2 cellular contexts compared by ENCODE assay signal in the genomic region with DNA sequence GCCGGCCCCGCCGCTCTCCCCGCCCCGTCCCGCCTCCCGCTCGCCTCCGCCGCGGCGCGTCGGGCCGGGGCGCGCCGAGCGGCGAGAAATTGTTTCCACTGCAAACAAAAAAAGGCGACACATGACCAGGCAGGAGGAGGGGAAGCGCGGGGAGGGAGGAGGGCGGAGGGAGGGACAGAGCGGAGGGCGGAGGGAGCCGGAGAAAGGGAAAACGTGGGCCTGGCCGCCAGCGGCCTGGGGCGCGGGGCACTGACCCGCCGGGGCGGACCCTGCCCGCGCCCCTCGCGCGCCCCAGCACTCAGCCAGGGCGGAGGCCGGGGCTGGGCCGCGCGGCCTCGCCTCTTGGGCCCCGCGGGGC.
A peak's percentile ranks its signal among the peaks of the same experiment; 100 is the strongest.
TF ChIP-seq lines count a peak whose summit lies in the region.

A gene with protein sequence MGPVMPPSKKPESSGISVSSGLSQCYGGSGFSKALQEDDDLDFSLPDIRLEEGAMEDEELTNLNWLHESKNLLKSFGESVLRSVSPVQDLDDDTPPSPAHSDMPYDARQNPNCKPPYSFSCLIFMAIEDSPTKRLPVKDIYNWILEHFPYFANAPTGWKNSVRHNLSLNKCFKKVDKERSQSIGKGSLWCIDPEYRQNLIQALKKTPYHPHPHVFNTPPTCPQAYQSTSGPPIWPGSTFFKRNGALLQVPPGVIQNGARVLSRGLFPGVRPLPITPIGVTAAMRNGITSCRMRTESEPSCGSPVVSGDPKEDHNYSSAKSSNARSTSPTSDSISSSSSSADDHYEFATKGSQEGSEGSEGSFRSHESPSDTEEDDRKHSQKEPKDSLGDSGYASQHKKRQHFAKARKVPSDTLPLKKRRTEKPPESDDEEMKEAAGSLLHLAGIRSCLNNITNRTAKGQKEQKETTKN (minus strand): TSS at position 123 of the 358 bp plus-strand sequence. CDS start 4,757 bp downstream, outside the sequence.

TF ChIP-seq in A549, 52 proteins besides CTCF, POLR2A, EP300 and RAD21 (continued from another document):
- TF ChIP-seq HOXB5 (CRISPR knock-in tag; IDR thresholded peaks at IDR 0.05) (no peak), KDM5A (IDR thresholded peaks at IDR 0.05) (no peak), NR3C1 (IDR thresholded peaks at IDR 0.05) (no peak), MYC (IDR thresholded peaks at IDR 0.05; ENCODE audit: borderline replicate concordance, low read length) (no peak), TFCP2L1 (CRISPR knock-in tag; IDR thresholded peaks at IDR 0.05) (no peak), RFX5 (IDR thresholded peaks at IDR 0.05) (no peak), ZC3H11A (IDR thresholded peaks at IDR 0.05) (no peak), CBX8 (IDR thresholded peaks at IDR 0.05) (no peak), ZSCAN20 (CRISPR knock-in tag; IDR thresholded peaks at IDR 0.05) (no peak), RCOR1 (IDR thresholded peaks at IDR 0.05; ENCODE audit: low read depth, low read length) (no peak), CHD4 (IDR thresholded peaks at IDR 0.05; ENCODE audit: borderline replicate concordance) (no peak), KDM1A (IDR thresholded peaks at IDR 0.05; ENCODE audit: low read depth) (no peak), PHF8 (IDR thresholded peaks at IDR 0.05; ENCODE audit: borderline replicate concordance, low read depth) (no peak), CEBPB (IDR thresholded peaks at IDR 0.05) (no peak), EHF (CRISPR knock-in tag; IDR thresholded peaks at IDR 0.05) (no peak)
- TF ChIP-seq, protein P1, sequence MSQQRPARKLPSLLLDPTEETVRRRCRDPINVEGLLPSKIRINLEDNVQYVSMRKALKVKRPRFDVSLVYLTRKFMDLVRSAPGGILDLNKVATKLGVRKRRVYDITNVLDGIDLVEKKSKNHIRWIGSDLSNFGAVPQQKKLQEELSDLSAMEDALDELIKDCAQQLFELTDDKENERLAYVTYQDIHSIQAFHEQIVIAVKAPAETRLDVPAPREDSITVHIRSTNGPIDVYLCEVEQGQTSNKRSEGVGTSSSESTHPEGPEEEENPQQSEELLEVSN (IDR thresholded peaks at IDR 0.05; ENCODE audit: borderline replicate concordance, low read depth), result 0 out of 2 replicates have a peak, but pooled peaks have one; percentile 44
- TF ChIP-seq, protein P2, sequence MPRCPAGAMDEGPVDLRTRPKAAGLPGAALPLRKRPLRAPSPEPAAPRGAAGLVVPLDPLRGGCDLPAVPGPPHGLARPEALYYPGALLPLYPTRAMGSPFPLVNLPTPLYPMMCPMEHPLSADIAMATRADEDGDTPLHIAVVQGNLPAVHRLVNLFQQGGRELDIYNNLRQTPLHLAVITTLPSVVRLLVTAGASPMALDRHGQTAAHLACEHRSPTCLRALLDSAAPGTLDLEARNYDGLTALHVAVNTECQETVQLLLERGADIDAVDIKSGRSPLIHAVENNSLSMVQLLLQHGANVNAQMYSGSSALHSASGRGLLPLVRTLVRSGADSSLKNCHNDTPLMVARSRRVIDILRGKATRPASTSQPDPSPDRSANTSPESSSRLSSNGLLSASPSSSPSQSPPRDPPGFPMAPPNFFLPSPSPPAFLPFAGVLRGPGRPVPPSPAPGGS (IDR thresholded peaks at IDR 0.05), result 0 out of 3 replicates have a peak, but pooled peaks have one; percentile 35
- TF ChIP-seq, protein P3, sequence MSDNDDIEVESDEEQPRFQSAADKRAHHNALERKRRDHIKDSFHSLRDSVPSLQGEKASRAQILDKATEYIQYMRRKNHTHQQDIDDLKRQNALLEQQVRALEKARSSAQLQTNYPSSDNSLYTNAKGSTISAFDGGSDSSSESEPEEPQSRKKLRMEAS (IDR thresholded peaks at IDR 0.05), result no peak; the same call in none of the 2 replicates
- TF ChIP-seq, protein P4, sequence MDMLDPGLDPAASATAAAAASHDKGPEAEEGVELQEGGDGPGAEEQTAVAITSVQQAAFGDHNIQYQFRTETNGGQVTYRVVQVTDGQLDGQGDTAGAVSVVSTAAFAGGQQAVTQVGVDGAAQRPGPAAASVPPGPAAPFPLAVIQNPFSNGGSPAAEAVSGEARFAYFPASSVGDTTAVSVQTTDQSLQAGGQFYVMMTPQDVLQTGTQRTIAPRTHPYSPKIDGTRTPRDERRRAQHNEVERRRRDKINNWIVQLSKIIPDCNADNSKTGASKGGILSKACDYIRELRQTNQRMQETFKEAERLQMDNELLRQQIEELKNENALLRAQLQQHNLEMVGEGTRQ (IDR thresholded peaks at IDR 0.05), result no peak
- TF ChIP-seq, protein P5, sequence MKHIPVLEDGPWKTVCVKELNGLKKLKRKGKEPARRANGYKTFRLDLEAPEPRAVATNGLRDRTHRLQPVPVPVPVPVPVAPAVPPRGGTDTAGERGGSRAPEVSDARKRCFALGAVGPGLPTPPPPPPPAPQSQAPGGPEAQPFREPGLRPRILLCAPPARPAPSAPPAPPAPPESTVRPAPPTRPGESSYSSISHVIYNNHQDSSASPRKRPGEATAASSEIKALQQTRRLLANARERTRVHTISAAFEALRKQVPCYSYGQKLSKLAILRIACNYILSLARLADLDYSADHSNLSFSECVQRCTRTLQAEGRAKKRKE (CRISPR knock-in tag; IDR thresholded peaks at IDR 0.05; ENCODE audit: low read depth), result no peak

TF ChIP-seq in WTC11, 78 proteins besides CTCF, POLR2A, EP300 and RAD21 (continued from another document):
- TF ChIP-seq, protein P6, sequence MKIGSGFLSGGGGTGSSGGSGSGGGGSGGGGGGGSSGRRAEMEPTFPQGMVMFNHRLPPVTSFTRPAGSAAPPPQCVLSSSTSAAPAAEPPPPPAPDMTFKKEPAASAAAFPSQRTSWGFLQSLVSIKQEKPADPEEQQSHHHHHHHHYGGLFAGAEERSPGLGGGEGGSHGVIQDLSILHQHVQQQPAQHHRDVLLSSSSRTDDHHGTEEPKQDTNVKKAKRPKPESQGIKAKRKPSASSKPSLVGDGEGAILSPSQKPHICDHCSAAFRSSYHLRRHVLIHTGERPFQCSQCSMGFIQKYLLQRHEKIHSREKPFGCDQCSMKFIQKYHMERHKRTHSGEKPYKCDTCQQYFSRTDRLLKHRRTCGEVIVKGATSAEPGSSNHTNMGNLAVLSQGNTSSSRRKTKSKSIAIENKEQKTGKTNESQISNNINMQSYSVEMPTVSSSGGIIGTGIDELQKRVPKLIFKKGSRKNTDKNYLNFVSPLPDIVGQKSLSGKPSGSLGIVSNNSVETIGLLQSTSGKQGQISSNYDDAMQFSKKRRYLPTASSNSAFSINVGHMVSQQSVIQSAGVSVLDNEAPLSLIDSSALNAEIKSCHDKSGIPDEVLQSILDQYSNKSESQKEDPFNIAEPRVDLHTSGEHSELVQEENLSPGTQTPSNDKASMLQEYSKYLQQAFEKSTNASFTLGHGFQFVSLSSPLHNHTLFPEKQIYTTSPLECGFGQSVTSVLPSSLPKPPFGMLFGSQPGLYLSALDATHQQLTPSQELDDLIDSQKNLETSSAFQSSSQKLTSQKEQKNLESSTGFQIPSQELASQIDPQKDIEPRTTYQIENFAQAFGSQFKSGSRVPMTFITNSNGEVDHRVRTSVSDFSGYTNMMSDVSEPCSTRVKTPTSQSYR (CRISPR knock-in tag; IDR thresholded peaks at IDR 0.05), result no peak
- TF ChIP-seq, protein P7, sequence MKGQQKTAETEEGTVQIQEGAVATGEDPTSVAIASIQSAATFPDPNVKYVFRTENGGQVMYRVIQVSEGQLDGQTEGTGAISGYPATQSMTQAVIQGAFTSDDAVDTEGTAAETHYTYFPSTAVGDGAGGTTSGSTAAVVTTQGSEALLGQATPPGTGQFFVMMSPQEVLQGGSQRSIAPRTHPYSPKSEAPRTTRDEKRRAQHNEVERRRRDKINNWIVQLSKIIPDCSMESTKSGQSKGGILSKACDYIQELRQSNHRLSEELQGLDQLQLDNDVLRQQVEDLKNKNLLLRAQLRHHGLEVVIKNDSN (CRISPR knock-in tag; IDR thresholded peaks at IDR 0.05), result peak; percentile 62; the same call in 1 of the 2 replicates
- TF ChIP-seq NFATC4 (CRISPR knock-in tag; IDR thresholded peaks at IDR 0.05) (no peak), TEAD4 (CRISPR knock-in tag; IDR thresholded peaks at IDR 0.05) (no peak), GABPB1 (CRISPR knock-in tag; IDR thresholded peaks at IDR 0.05) (no peak), NR2C2 (CRISPR knock-in tag; IDR thresholded peaks at IDR 0.05) (no peak), CBFB (CRISPR knock-in tag; IDR thresholded peaks at IDR 0.05; ENCODE audit: low read depth) (no peak), IRF2 (CRISPR knock-in tag; IDR thresholded peaks at IDR 0.05; ENCODE audit: borderline replicate concordance, low read depth) (no peak), ZNF121 (CRISPR knock-in tag; IDR thresholded peaks at IDR 0.05) (no peak), MYBL2 (CRISPR knock-in tag; IDR thresholded peaks at IDR 0.05) (no peak), SP1 (CRISPR knock-in tag; conservative IDR thresholded peaks at IDR 0.05) (no peak), ETV6 (CRISPR knock-in tag; IDR thresholded peaks at IDR 0.05) (no peak), RELA (CRISPR knock-in tag; IDR thresholded peaks at IDR 0.05; ENCODE audit: borderline replicate concordance) (no peak), ZNF219 (CRISPR knock-in tag; IDR thresholded peaks at IDR 0.05; ENCODE audit: borderline replicate concordance) (no peak)
- TF ChIP-seq, protein P8, sequence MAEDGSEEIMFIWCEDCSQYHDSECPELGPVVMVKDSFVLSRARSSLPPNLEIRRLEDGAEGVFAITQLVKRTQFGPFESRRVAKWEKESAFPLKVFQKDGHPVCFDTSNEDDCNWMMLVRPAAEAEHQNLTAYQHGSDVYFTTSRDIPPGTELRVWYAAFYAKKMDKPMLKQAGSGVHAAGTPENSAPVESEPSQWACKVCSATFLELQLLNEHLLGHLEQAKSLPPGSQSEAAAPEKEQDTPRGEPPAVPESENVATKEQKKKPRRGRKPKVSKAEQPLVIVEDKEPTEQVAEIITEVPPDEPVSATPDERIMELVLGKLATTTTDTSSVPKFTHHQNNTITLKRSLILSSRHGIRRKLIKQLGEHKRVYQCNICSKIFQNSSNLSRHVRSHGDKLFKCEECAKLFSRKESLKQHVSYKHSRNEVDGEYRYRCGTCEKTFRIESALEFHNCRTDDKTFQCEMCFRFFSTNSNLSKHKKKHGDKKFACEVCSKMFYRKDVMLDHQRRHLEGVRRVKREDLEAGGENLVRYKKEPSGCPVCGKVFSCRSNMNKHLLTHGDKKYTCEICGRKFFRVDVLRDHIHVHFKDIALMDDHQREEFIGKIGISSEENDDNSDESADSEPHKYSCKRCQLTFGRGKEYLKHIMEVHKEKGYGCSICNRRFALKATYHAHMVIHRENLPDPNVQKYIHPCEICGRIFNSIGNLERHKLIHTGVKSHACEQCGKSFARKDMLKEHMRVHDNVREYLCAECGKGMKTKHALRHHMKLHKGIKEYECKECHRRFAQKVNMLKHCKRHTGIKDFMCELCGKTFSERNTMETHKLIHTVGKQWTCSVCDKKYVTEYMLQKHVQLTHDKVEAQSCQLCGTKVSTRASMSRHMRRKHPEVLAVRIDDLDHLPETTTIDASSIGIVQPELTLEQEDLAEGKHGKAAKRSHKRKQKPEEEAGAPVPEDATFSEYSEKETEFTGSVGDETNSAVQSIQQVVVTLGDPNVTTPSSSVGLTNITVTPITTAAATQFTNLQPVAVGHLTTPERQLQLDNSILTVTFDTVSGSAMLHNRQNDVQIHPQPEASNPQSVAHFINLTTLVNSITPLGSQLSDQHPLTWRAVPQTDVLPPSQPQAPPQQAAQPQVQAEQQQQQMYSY (CRISPR knock-in tag; IDR thresholded peaks at IDR 0.05), result peak; percentile 94
- TF ChIP-seq, protein P9, sequence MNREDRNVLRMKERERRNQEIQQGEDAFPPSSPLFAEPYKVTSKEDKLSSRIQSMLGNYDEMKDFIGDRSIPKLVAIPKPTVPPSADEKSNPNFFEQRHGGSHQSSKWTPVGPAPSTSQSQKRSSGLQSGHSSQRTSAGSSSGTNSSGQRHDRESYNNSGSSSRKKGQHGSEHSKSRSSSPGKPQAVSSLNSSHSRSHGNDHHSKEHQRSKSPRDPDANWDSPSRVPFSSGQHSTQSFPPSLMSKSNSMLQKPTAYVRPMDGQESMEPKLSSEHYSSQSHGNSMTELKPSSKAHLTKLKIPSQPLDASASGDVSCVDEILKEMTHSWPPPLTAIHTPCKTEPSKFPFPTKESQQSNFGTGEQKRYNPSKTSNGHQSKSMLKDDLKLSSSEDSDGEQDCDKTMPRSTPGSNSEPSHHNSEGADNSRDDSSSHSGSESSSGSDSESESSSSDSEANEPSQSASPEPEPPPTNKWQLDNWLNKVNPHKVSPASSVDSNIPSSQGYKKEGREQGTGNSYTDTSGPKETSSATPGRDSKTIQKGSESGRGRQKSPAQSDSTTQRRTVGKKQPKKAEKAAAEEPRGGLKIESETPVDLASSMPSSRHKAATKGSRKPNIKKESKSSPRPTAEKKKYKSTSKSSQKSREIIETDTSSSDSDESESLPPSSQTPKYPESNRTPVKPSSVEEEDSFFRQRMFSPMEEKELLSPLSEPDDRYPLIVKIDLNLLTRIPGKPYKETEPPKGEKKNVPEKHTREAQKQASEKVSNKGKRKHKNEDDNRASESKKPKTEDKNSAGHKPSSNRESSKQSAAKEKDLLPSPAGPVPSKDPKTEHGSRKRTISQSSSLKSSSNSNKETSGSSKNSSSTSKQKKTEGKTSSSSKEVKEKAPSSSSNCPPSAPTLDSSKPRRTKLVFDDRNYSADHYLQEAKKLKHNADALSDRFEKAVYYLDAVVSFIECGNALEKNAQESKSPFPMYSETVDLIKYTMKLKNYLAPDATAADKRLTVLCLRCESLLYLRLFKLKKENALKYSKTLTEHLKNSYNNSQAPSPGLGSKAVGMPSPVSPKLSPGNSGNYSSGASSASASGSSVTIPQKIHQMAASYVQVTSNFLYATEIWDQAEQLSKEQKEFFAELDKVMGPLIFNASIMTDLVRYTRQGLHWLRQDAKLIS (CRISPR knock-in tag; IDR thresholded peaks at IDR 0.05; ENCODE audit: borderline replicate concordance), result no peak
- TF ChIP-seq, protein P4 (CRISPR knock-in tag; IDR thresholded peaks at IDR 0.05), result peak; percentile 75
